Comparison of ENCODE assay signal across 8 cellular contexts in genomic region chr19:19385900-19386339, GRCh38. TPM values are rescaled to one million over a fixed set of nuclear protein-coding genes. Genes with fewer than 3 reads are reported as not detected.
A peak's percentile ranks its signal among the peaks of the same experiment; 100 is the strongest.
DNase-seq lines count a peak whose midpoint lies in the region; ATAC-seq, FAIRE-seq and TF ChIP-seq lines count a peak whose summit lies in the region.

No MANE protein-coding gene starts in this region.

- peak; percentile 78 for TF ChIP-seq POLR2A in H54 (IDR thresholded peaks at IDR 0.05; ENCODE audit: low read depth, low read length)

- H3K9ac ChIP-seq in NT2/D1 (ENCODE audit: insufficient read length, low read depth) (peak overlapping the region; percentile 87), liver (ENCODE audit: low read depth in 1 of 2, low read length in 2 of 2) (peak overlapping the region; percentile 91 to 96)

- TF ChIP-seq CTCF in liver (IDR thresholded peaks at IDR 0.05; ENCODE audit: low read depth, low read length, missing input control), result no peak

- TF ChIP-seq RAD21 in liver (IDR thresholded peaks at IDR 0.05), result no peak

- DNase-seq in EL (peak; percentile 64), H54 (ENCODE audit: insufficient read length, low spot score) (peak; percentile 47), NT2/D1 (ENCODE audit: low read depth, low spot score) (no peak), putamen (ENCODE audit: low spot score) (no peak)
- peak; percentile 69 for DNase-seq in stimulated activated CD8-positive, alpha-beta memory T cell treated with anti-CD3 and anti-CD28 coated beads, Interleukin-4, amount 100 ng/mL, for 48 hours

- H3K4me3 ChIP-seq in NT2/D1 (ENCODE audit: insufficient read length, low read depth), result peak overlapping the region; percentile 88
- H3K4me3 ChIP-seq in liver (ENCODE audit: low read depth in 1 of 3, low read length in 3 of 3), result peak overlapping the region; percentile 62 to 94 (median 84)

- WGBS in adipose tissue, 3 donors, result 0 to 1% (median 1%) methylated on average over 38 to 59 of the region's 59 CpGs
- under 1% methylated on average over 59 of the region's 59 CpGs for whole genome bisulfite sequencing in liver

- H3K27ac ChIP-seq in adipose tissue (ENCODE audit: low read depth, low read length) (peak overlapping the region; percentile 30), liver (ENCODE audit: low read depth in 1 of 2, low read length in 2 of 2) (peak overlapping the region; percentile 60 to 73)

- FAIRE-seq in H54 (lab: Jason Lieb, UNC), result no peak

- H3K27me3 ChIP-seq in NT2/D1 (ENCODE audit: insufficient read depth, insufficient read length), result no peaks in the 10 kb centered on the region
- no peaks in the 10 kb centered on the region for H3K27me3 ChIP-seq in liver (ENCODE audit: control insufficient read depth in 4 of 4, insufficient read depth in 4 of 4, low read length in 3 of 4)

- H3K9me3 ChIP-seq in NT2/D1 (ENCODE audit: insufficient read depth, low read length), result peaks cover 11% of the 10 kb centered on the region; the same call in 1 of the 2 replicates
- no peaks in the 10 kb centered on the region for H3K9me3 ChIP-seq in liver (ENCODE audit: control insufficient read depth in 4 of 4, low read length in 3 of 4)

- H3K36me3 ChIP-seq in NT2/D1 (ENCODE audit: insufficient read depth, insufficient read length, low read length), result peaks cover 17% of the 10 kb centered on the region
- no peaks in the 10 kb centered on the region for H3K36me3 ChIP-seq in liver (ENCODE audit: control insufficient read depth in 4 of 4, insufficient read depth in 3 of 4, low read depth in 1 of 4, low read length in 3 of 4)

- ATAC-seq in GM18861 (IDR thresholded peaks at IDR 0.05; ENCODE audit: unreplicated experiment), result no peak

- H3K4me1 ChIP-seq in NT2/D1 (ENCODE audit: insufficient read depth, insufficient read length) (peaks cover 7% of the 10 kb centered on the region), liver (ENCODE audit: control insufficient read depth in 4 of 4, insufficient read depth in 4 of 4, low read length in 3 of 4) (peaks cover 5 to 25% (median 19%) of the 10 kb centered on the region in 4 donors)

TF ChIP-seq in liver, 16 proteins besides CTCF, POLR2A, EP300 and RAD21:
- TF ChIP-seq, protein P1, sequence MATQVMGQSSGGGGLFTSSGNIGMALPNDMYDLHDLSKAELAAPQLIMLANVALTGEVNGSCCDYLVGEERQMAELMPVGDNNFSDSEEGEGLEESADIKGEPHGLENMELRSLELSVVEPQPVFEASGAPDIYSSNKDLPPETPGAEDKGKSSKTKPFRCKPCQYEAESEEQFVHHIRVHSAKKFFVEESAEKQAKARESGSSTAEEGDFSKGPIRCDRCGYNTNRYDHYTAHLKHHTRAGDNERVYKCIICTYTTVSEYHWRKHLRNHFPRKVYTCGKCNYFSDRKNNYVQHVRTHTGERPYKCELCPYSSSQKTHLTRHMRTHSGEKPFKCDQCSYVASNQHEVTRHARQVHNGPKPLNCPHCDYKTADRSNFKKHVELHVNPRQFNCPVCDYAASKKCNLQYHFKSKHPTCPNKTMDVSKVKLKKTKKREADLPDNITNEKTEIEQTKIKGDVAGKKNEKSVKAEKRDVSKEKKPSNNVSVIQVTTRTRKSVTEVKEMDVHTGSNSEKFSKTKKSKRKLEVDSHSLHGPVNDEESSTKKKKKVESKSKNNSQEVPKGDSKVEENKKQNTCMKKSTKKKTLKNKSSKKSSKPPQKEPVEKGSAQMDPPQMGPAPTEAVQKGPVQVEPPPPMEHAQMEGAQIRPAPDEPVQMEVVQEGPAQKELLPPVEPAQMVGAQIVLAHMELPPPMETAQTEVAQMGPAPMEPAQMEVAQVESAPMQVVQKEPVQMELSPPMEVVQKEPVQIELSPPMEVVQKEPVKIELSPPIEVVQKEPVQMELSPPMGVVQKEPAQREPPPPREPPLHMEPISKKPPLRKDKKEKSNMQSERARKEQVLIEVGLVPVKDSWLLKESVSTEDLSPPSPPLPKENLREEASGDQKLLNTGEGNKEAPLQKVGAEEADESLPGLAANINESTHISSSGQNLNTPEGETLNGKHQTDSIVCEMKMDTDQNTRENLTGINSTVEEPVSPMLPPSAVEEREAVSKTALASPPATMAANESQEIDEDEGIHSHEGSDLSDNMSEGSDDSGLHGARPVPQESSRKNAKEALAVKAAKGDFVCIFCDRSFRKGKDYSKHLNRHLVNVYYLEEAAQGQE (IDR thresholded peaks at IDR 0.05), result no peak
- TF ChIP-seq FOXA2 (IDR thresholded peaks at IDR 0.05) (no peak), HNF4A (conservative IDR thresholded peaks at IDR 0.05) (no peak)
- TF ChIP-seq, protein P2, sequence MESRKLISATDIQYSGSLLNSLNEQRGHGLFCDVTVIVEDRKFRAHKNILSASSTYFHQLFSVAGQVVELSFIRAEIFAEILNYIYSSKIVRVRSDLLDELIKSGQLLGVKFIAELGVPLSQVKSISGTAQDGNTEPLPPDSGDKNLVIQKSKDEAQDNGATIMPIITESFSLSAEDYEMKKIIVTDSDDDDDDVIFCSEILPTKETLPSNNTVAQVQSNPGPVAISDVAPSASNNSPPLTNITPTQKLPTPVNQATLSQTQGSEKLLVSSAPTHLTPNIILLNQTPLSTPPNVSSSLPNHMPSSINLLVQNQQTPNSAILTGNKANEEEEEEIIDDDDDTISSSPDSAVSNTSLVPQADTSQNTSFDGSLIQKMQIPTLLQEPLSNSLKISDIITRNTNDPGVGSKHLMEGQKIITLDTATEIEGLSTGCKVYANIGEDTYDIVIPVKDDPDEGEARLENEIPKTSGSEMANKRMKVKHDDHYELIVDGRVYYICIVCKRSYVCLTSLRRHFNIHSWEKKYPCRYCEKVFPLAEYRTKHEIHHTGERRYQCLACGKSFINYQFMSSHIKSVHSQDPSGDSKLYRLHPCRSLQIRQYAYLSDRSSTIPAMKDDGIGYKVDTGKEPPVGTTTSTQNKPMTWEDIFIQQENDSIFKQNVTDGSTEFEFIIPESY (IDR thresholded peaks at IDR 0.05), result no peak

RNA-seq across cellular contexts. Expression of gene GATAD2A, which starts 19.6 kb away (rescaled TPM):
- 10 to 100 TPM; 12.6 to 33.8 (median 24.9) TPM for polyA plus RNA-seq in adipose tissue
- 10 to 100 TPM; 20.2 to 23.7 TPM for total RNA-seq in liver
- polyA plus RNA-seq in liver, result 10 to 100 TPM in 1 of 2 donors, 1 to 10 TPM in 1; 7.1 to 16.1 TPM

Comparison
In these comparisons a context has a peak if more than half of its experiments do, and no peak if none do; other contexts are left out.
1. DNase-seq: peak in EL (single experiment), H54 (single experiment) and stimulated activated CD8-positive, alpha-beta memory T cell treated with anti-CD3 and anti-CD28 coated beads, Interleukin-4, amount 100 ng/mL, for 48 hours (single experiment); none in NT2/D1 (single experiment) and putamen (single experiment).